ENCODE assay signal across 30 cellular contexts in the genomic region with DNA sequence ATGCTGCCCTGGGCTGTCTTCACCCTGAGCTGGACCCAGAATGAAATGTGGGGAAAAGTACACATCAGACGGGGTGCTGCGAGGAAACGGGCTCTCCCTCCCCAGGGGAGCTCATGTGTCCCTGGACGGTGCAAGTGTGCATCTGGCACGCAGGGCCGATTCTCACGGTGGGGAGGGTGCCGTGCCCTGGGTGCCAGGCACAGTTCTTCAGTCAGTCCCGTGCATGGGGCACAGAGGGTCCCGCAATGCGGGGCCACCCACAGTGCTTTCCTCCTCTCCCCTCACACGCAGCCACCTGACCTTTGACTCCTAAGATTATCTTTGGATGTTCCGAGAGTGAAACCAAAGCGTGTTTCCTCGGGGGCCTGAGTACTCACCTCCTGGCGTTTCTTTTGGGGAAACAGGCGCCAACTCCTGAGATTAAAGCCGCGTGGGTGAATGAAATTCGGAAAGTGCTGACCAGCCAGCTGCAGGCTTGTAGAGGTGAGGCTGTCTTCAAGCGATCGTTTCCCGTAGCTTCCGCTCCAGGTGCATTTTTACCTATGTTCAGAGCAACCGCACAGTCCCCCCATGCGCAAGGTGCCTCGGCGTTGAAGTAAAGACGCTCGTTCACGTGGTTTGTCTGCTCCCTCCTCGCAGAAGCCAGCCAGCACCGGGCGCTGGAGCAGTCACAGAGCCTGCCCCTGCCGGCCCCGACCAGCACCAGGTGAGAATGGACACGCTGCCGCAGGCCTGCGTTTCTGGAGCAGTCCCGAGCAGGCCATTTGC. TPM values are rescaled to one million over a fixed set of nuclear protein-coding genes. Genes with fewer than 3 reads are reported as not detected.
"Had no signal": no experiment of that assay in that cellular context is flagged by ENCODE, and none has a peak within 500 bp of the region (broad histone marks: within the 10 kb centered on the region; RNA-seq: fewer than 3 reads in every experiment).

No MANE protein-coding gene starts in this region.

- H3K4me1 ChIP-seq: body of pancreas, stomach had no signal

- H3K27me3 Mint-ChIP-seq: activated B cell treated with CpG ODN at 0.5 μM for 24 hours; activated CD4-positive, alpha-beta T cell treated with anti-CD3 and anti-CD28 coated beads for 36 hours; activated CD8-positive, alpha-beta memory T cell treated with anti-CD3 and anti-CD28 coated beads, Interleukin-2, amount 10 ng/mL, durations not matched to agents 7 days and 5 days; memory B cell; stimulated activated naive B cell treated with anti-CD40 and anti-IgM and Interleukin-4, amounts not matched to agents 10 μg/mL and 1 μg/mL and 100 μg/mL, for 72 hours had no signal

- H3K4me1 Mint-ChIP-seq: activated B cell treated with CpG ODN at 0.5 μM for 24 hours; activated CD4-positive, alpha-beta T cell treated with anti-CD3 and anti-CD28 coated beads for 36 hours; activated CD8-positive, alpha-beta memory T cell treated with anti-CD3 and anti-CD28 coated beads, Interleukin-2, amount 10 ng/mL, durations not matched to agents 7 days and 5 days; memory B cell; natural killer cell; stimulated activated naive B cell treated with anti-CD40 and anti-IgM and Interleukin-4, amounts not matched to agents 10 μg/mL and 1 μg/mL and 100 μg/mL, for 72 hours had no signal

- ATAC-seq: activated CD4-positive, alpha-beta T cell treated with anti-CD3 and anti-CD28 coated beads for 36 hours; activated CD8-positive, alpha-beta memory T cell treated with anti-CD3 and anti-CD28 coated beads, Interleukin-2, amount 10 ng/mL, durations not matched to agents 7 days and 5 days; activated CD8-positive, alpha-beta T cell treated with anti-CD3 and anti-CD28 coated beads, Interleukin-2, amount 10 ng/mL, durations not matched to agents 7 days and 5 days; activated naive CD4-positive, alpha-beta T cell treated with anti-CD3 and anti-CD28 coated beads, Interleukin-2, amount 50 U/mL, for 72 hours; body of pancreas; gastroesophageal sphincter; natural killer cell; sciatic nerve; stimulated activated naive B cell treated with anti-CD40 and anti-IgM and Interleukin-4, amounts not matched to agents 10 μg/mL and 1 μg/mL and 100 μg/mL, for 72 hours had no signal

- H3K27ac ChIP-seq: body of pancreas, coronary artery, gastroesophageal sphincter, stomach, thyroid gland, upper lobe of left lung had no signal

- H3K36me3 Mint-ChIP-seq: activated CD8-positive, alpha-beta memory T cell treated with anti-CD3 and anti-CD28 coated beads, Interleukin-2, amount 10 ng/mL, durations not matched to agents 7 days and 5 days; activated naive CD4-positive, alpha-beta T cell treated with anti-CD3 and anti-CD28 coated beads, Interleukin-2, amount 50 U/mL, for 72 hours; natural killer cell had no signal

- DNase-seq: activated B cell treated with CpG ODN at 0.5 μM for 24 hours; activated CD4-positive, alpha-beta T cell treated with anti-CD3 and anti-CD28 coated beads for 36 hours; activated CD8-positive, alpha-beta memory T cell treated with anti-CD3 and anti-CD28 coated beads, Interleukin-2, amount 10 ng/mL, durations not matched to agents 7 days and 5 days; activated CD8-positive, alpha-beta T cell treated with anti-CD3 and anti-CD28 coated beads, Interleukin-2, amount 10 ng/mL, durations not matched to agents 7 days and 5 days; activated naive CD4-positive, alpha-beta T cell; activated T-cell treated with anti-CD3 and anti-CD28 coated beads, Interleukin-2, amount 50 U/mL, for 48 hours; anterior cingulate cortex; body of pancreas; cerebellar nuclear complex; effector memory CD4-positive, alpha-beta T cell; erythroblast; midbrain; natural killer cell; small intestine; stimulated activated CD4-positive, alpha-beta T cell treated with anti-CD3 and anti-CD28 coated beads, Interleukin-1b, Interleukin-23, amount 100 ng/mL, for 48 hours; stimulated activated naive B cell treated with anti-CD40 and anti-IgM and Interleukin-4, amounts not matched to agents 10 μg/mL and 1 μg/mL and 100 μg/mL, for 72 hours; stomach; T-helper 1 cell; thyroid gland had no signal

- H3K9me3 ChIP-seq: body of pancreas, gastroesophageal sphincter, stomach, thyroid gland, upper lobe of left lung had no signal

- H3K9me3 Mint-ChIP-seq: activated B cell treated with CpG ODN at 0.5 μM for 24 hours; activated naive CD4-positive, alpha-beta T cell treated with anti-CD3 and anti-CD28 coated beads, Interleukin-2, amount 50 U/mL, for 72 hours; memory B cell; natural killer cell; stimulated activated naive B cell treated with anti-CD40 and anti-IgM and Interleukin-4, amounts not matched to agents 10 μg/mL and 1 μg/mL and 100 μg/mL, for 72 hours; T-helper 2 cell treated with Interferon-gamma antibody and Interleukin-4, amounts not matched to agents 5 μg/mL and 100 μg/mL, for 36 hours had no signal

- H3K27me3 ChIP-seq: body of pancreas, dorsolateral prefrontal cortex, thyroid gland, upper lobe of left lung had no signal

- H3K4me3 Mint-ChIP-seq: activated B cell treated with CpG ODN at 0.5 μM for 24 hours; activated CD4-positive, alpha-beta T cell treated with anti-CD3 and anti-CD28 coated beads for 36 hours; activated CD8-positive, alpha-beta memory T cell treated with anti-CD3 and anti-CD28 coated beads, Interleukin-2, amount 10 ng/mL, durations not matched to agents 7 days and 5 days; activated CD8-positive, alpha-beta T cell treated with anti-CD3 and anti-CD28 coated beads, Interleukin-2, amount 10 ng/mL, durations not matched to agents 7 days and 5 days; memory B cell; natural killer cell; stimulated activated naive B cell treated with anti-CD40 and anti-IgM and Interleukin-4, amounts not matched to agents 10 μg/mL and 1 μg/mL and 100 μg/mL, for 72 hours; T-helper 2 cell treated with Interferon-gamma antibody and Interleukin-4, amounts not matched to agents 5 μg/mL and 100 μg/mL, for 36 hours had no signal

- H3K4me3 ChIP-seq: body of pancreas, coronary artery, dorsolateral prefrontal cortex, gastroesophageal sphincter, stomach, thyroid gland, upper lobe of left lung had no signal

- H3K27ac Mint-ChIP-seq: activated B cell treated with CpG ODN at 0.5 μM for 24 hours; activated CD4-positive, alpha-beta T cell treated with anti-CD3 and anti-CD28 coated beads for 36 hours; activated CD8-positive, alpha-beta memory T cell treated with anti-CD3 and anti-CD28 coated beads, Interleukin-2, amount 10 ng/mL, durations not matched to agents 7 days and 5 days; activated CD8-positive, alpha-beta T cell treated with anti-CD3 and anti-CD28 coated beads, Interleukin-2, amount 10 ng/mL, durations not matched to agents 7 days and 5 days; activated naive CD4-positive, alpha-beta T cell treated with anti-CD3 and anti-CD28 coated beads, Interleukin-2, amount 50 U/mL, for 72 hours; memory B cell; natural killer cell; stimulated activated naive B cell treated with anti-CD40 and anti-IgM and Interleukin-4, amounts not matched to agents 10 μg/mL and 1 μg/mL and 100 μg/mL, for 72 hours; T-helper 2 cell treated with Interferon-gamma antibody and Interleukin-4, amounts not matched to agents 5 μg/mL and 100 μg/mL, for 36 hours had no signal

RNA-seq across cellular contexts. Expression of gene F7, which starts 17.5 kb away (rescaled TPM):
- total RNA-seq: activated B cell treated with CpG ODN at 0.5 μM for 24 hours; activated CD8-positive, alpha-beta memory T cell treated with anti-CD3 and anti-CD28 coated beads, Interleukin-2, amount 10 ng/mL, durations not matched to agents 7 days and 5 days; activated CD8-positive, alpha-beta T cell treated with anti-CD3 and anti-CD28 coated beads, Interleukin-2, amount 10 ng/mL, durations not matched to agents 7 days and 5 days; activated naive CD4-positive, alpha-beta T cell treated with anti-CD3 and anti-CD28 coated beads, Interleukin-2, amount 50 U/mL, for 72 hours; body of pancreas; fibroblast of lung; fibroblast of villous mesenchyme; stomach; thyroid gland had no signal
- polyA plus RNA-seq: fibroblast of lung had no signal

RNA-seq across cellular contexts. Expression of gene F10, which starts 34.5 kb away (rescaled TPM):
- total RNA-seq: activated B cell treated with CpG ODN at 0.5 μM for 24 hours; activated CD4-positive, alpha-beta T cell treated with anti-CD3 and anti-CD28 coated beads for 36 hours; activated CD8-positive, alpha-beta memory T cell treated with anti-CD3 and anti-CD28 coated beads, Interleukin-2, amount 10 ng/mL, durations not matched to agents 7 days and 5 days; activated CD8-positive, alpha-beta T cell treated with anti-CD3 and anti-CD28 coated beads, Interleukin-2, amount 10 ng/mL, durations not matched to agents 7 days and 5 days; activated naive CD4-positive, alpha-beta T cell treated with anti-CD3 and anti-CD28 coated beads, Interleukin-2, amount 50 U/mL, for 72 hours; natural killer cell; osteoblast had no signal
